ENCODE assay signal across 20 cellular contexts in the genomic region with DNA sequence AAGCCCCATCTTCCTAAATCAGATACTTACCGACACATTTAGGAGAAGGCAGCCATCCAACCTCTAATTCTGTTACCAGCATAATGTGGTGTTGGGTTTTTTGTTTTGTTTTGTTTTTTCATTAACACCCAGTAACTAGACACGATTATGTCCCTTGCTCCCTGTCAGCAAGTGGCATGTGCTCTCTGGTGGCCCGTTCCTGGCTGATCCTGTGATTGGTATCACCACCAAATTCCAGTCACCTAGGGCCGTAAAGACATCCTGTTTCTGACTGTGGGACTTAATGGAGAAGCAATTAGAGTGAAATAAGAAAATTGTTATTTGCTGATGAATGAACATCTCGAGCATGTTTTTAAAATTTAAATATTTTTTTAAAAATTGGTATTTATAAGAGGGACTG. TPM values are rescaled to one million over a fixed set of nuclear protein-coding genes. Genes with fewer than 3 reads are reported as not detected.
DNase-seq lines count a peak whose midpoint lies in the region; ATAC-seq, FAIRE-seq and TF ChIP-seq lines count a peak whose summit lies in the region.
"Had no signal": no experiment of that assay in that cellular context is flagged by ENCODE, and none has a peak within 500 bp of the region (broad histone marks: within the 10 kb centered on the region; RNA-seq: fewer than 3 reads in every experiment).

No MANE protein-coding gene starts in this region.

- no peak overlapping the region for H2BK120ac ChIP-seq in mesendoderm (ENCODE audit: low read depth, low read length)

- H3K27ac Mint-ChIP-seq in activated CD4-positive, alpha-beta T cell treated with anti-CD3 and anti-CD28 coated beads, Interleukin-2, amount 10 ng/mL, durations not matched to agents 24 days and 14 days: peak overlapping the region; percentile 34
- no peak overlapping the region for H3K27ac Mint-ChIP-seq in activated CD4-positive, alpha-beta T cell treated with anti-CD3 and anti-CD28 coated beads for 36 hours

- H2AK5ac ChIP-seq in mesendoderm (ENCODE audit: low read length): no peak overlapping the region

- peaks cover 7% of the 10 kb centered on the region for H3K36me3 Mint-ChIP-seq in activated CD4-positive, alpha-beta T cell treated with anti-CD3 and anti-CD28 coated beads, Interleukin-2, amount 10 ng/mL, durations not matched to agents 24 days and 14 days (ENCODE audit: low read depth)
- peaks cover 4% of the 10 kb centered on the region for H3K36me3 Mint-ChIP-seq in activated CD4-positive, alpha-beta T cell treated with anti-CD3 and anti-CD28 coated beads for 36 hours (ENCODE audit: low read depth)

- no peak overlapping the region for H3K23ac ChIP-seq in mesendoderm (ENCODE audit: low read length)

- peak in 1 of 2 experiments; percentile 2; a peak in 1 of 4 replicates for TF ChIP-seq RAD21 in K562 (CRISPR knock-in tag; conservative IDR thresholded peaks at IDR 0.05 in 1 of 2, IDR thresholded peaks at IDR 0.05 in 1 of 2)

- H3K79me1 ChIP-seq in mesendoderm (ENCODE audit: low read length): no peaks in the 10 kb centered on the region

- intact Hi-C loops in activated CD4-positive, alpha-beta T cell treated with anti-CD3 and anti-CD28 coated beads, Interleukin-2, amount 10 ng/mL, durations not matched to agents 24 days and 14 days (cut with micrococcal nuclease): loop anchor here (5.0 to 10.0 kb wide), 3 partner anchors 33 to 372 kb away; no protein-coding TSS in a partner anchor
- intact Hi-C loops in activated CD4-positive, alpha-beta T cell treated with anti-CD3 and anti-CD28 coated beads for 36 hours (cut with DNase I, micrococcal nuclease): no loop called here
- intact Hi-C loops in K562 (cut with micrococcal nuclease): no loop called here

- H2BK5ac ChIP-seq in mesendoderm (ENCODE audit: low read length): no peak overlapping the region

- H2AFZ ChIP-seq in K562 (ENCODE audit: low read depth, low read length): no peak overlapping the region
- H2AFZ ChIP-seq: GM23248 had no signal

- H3K9ac ChIP-seq in K562 (ENCODE audit: insufficient read depth in 1 of 2, low read depth in 2 of 2, low read length in 2 of 2) (no peak overlapping the region), mesendoderm (ENCODE audit: low read length) (no peak overlapping the region)
- H3K9ac ChIP-seq: GM23248 had no signal

- ATAC-seq in activated CD4-positive, alpha-beta T cell treated with anti-CD3 and anti-CD28 coated beads for 36 hours: no peak
- no peak for ATAC-seq in K562
- no peak for ATAC-seq in HG03095 (IDR thresholded peaks at IDR 0.05; ENCODE audit: unreplicated experiment)
- ATAC-seq: A549 had no signal

- H4K8ac ChIP-seq in mesendoderm (ENCODE audit: low read depth, low read length): no peak overlapping the region

- CTCF ChIA-PET in activated CD4-positive, alpha-beta T cell treated with anti-CD3 and anti-CD28 coated beads for 36 hours (lab: Charles Lee): interaction anchor here (0.8 to 1.2 kb wide), 3 partner anchors 11 to 1230 kb away, joined by 3 to 4 read pairs (median 4); no protein-coding TSS in a partner anchor
- CTCF ChIA-PET in K562 (lab: Yijun Ruan, JAX; ENCODE audit: low intra/inter-chr PET ratio): no interaction called here

- in situ Hi-C loops in K562 (cut with MboI): no loop called here

- no peak overlapping the region for H2BK15ac ChIP-seq in mesendoderm (replicated peaks; ENCODE audit: low read depth)

- TF ChIP-seq EP300 in K562 (IDR thresholded peaks at IDR 0.05; ENCODE audit: low read length): no peak

- peaks cover 83% of the 10 kb centered on the region for H3K27me3 Mint-ChIP-seq in activated CD4-positive, alpha-beta T cell treated with anti-CD3 and anti-CD28 coated beads, Interleukin-2, amount 10 ng/mL, durations not matched to agents 24 days and 14 days
- H3K27me3 Mint-ChIP-seq in activated CD4-positive, alpha-beta T cell treated with anti-CD3 and anti-CD28 coated beads for 36 hours: peaks cover 67% of the 10 kb centered on the region

- H3K56ac ChIP-seq in mesendoderm (ENCODE audit: low read length): no peak overlapping the region

- no peak for TF ChIP-seq POLR2A in K562 (conservative IDR thresholded peaks at IDR 0.05)

- peaks cover 4 to 20% of the 10 kb centered on the region in 2 experiments; a peak in 4 of 5 replicates for H3K4me1 ChIP-seq in K562 (replicated peaks in 1 of 2; ENCODE audit: control insufficient read depth in 2 of 2, insufficient read depth in 2 of 2, low read length in 2 of 2)
- no peaks in the 10 kb centered on the region for H3K4me1 ChIP-seq in mesendoderm (ENCODE audit: control insufficient read depth, low read depth, low read length)
- H3K4me1 ChIP-seq: A549, Caco-2 had no signal

- FAIRE-seq in K562 (lab: Jason Lieb, UNC): peak; percentile 29
- FAIRE-seq: A549, D721Med, GM12892, GM18507, H54 had no signal

- H4K20me1 ChIP-seq in K562 (replicated peaks; ENCODE audit: control insufficient read depth, insufficient read depth, low read length): no peaks in the 10 kb centered on the region

- DNase-seq in activated CD4-positive, alpha-beta T cell treated with anti-CD3 and anti-CD28 coated beads, Interleukin-2, amount 10 ng/mL, durations not matched to agents 24 days and 14 days: peak; percentile 45
- DNase-seq in activated CD4-positive, alpha-beta T cell treated with anti-CD3 and anti-CD28 coated beads for 36 hours: no peak
- DNase-seq in K562 (ENCODE audit: extremely low read depth in 1 of 4, low spot score in 3 of 4) (no peak), mesendoderm (peak; percentile 56), occipital lobe (lab: John Stamatoyannopoulos, UW) (no peak)
- no peak for DNase-seq in stimulated activated CD4-positive, alpha-beta T cell treated with anti-CD3 and anti-CD28 coated beads, Interleukin-12 subunit alpha, Interleukin-12 subunit beta, amount 100 ng/mL, for 4 hours
- DNase-seq: Caco-2; CD4-positive, alpha-beta T cell; GDM1; GM23248; HCEC 1CT had no signal

- H3K4ac ChIP-seq in mesendoderm (ENCODE audit: low read depth, low read length): no peak overlapping the region

- no peak overlapping the region for H3K4me3 ChIP-seq in K562
- no peak overlapping the region for H3K4me3 ChIP-seq in mesendoderm (ENCODE audit: low read length)
- H3K4me3 ChIP-seq: A549, GM23248 had no signal

- H3K9me3 ChIP-seq in K562 (replicated peaks; ENCODE audit: control insufficient read depth, insufficient read depth, low read depth, low read length): 0 out of 2 replicates have a peak, but pooled peaks cover 3% of the 10 kb centered on the region
- H3K9me3 ChIP-seq: A549, Caco-2 had no signal

- H3K27ac ChIP-seq in K562 (ENCODE audit: extremely low read depth, low read depth, low read length) (no peak overlapping the region), mesendoderm (ENCODE audit: low read depth, low read length) (no peak overlapping the region)
- H3K27ac ChIP-seq: 22Rv1, A549, C4-2B, GM23248 had no signal

- H3K9me1 ChIP-seq in K562 (ENCODE audit: control insufficient read depth, insufficient read depth, low read length): no peaks in the 10 kb centered on the region

- no peak overlapping the region for H3K18ac ChIP-seq in mesendoderm (ENCODE audit: low read length)

- peaks cover 10% of the 10 kb centered on the region for H3K4me1 Mint-ChIP-seq in activated CD4-positive, alpha-beta T cell treated with anti-CD3 and anti-CD28 coated beads, Interleukin-2, amount 10 ng/mL, durations not matched to agents 24 days and 14 days
- peaks cover 22% of the 10 kb centered on the region for H3K4me1 Mint-ChIP-seq in activated CD4-positive, alpha-beta T cell treated with anti-CD3 and anti-CD28 coated beads for 36 hours

- no peak overlapping the region for H3K4me2 ChIP-seq in K562 (ENCODE audit: insufficient read depth, low read length)
- no peak overlapping the region for H3K4me2 ChIP-seq in mesendoderm (ENCODE audit: low read length)
- H3K4me2 ChIP-seq: A549 had no signal

- H3K27me3 ChIP-seq in K562 (ENCODE audit: control insufficient read depth in 2 of 2, insufficient read depth in 2 of 2, low read length in 2 of 2) (no peaks in the 10 kb centered on the region), mesendoderm (ENCODE audit: insufficient read depth, low read length, poor library complexity) (peaks cover 49% of the 10 kb centered on the region)

- H3K4me3 Mint-ChIP-seq in activated CD4-positive, alpha-beta T cell treated with anti-CD3 and anti-CD28 coated beads, Interleukin-2, amount 10 ng/mL, durations not matched to agents 24 days and 14 days: no peak overlapping the region
- H3K4me3 Mint-ChIP-seq in activated CD4-positive, alpha-beta T cell treated with anti-CD3 and anti-CD28 coated beads for 36 hours: no peak overlapping the region

- no peak overlapping the region for H4K5ac ChIP-seq in mesendoderm (ENCODE audit: low read length)

- no peak for TF ChIP-seq CTCF in K562 (IDR thresholded peaks at IDR 0.05 in 2 of 3, conservative IDR thresholded peaks at IDR 0.05 in 1 of 3; ENCODE audit: insufficient read depth in 2 of 3, low read depth in 1 of 3, low read length in 3 of 3)

- POLR2A ChIA-PET in activated CD4-positive, alpha-beta T cell treated with anti-CD3 and anti-CD28 coated beads for 36 hours (lab: Charles Lee): interaction anchor here (0.8 kb wide), 1 partner anchor 27 kb away, joined by 3 read pairs; no protein-coding TSS in a partner anchor
- POLR2A ChIA-PET in K562 (lab: Yijun Ruan, JAX): no interaction called here

- WGBS in K562 (ENCODE audit: insufficient coverage, low coverage, missing lambda C conversion rate): 59% methylated on average over 5 of the region's 5 CpGs
- 100% methylated on average over 1 of the region's 5 CpGs for WGBS in mesendoderm (ENCODE audit: extremely low coverage, insufficient coverage, low lambda C conversion rate)

- no TSS peak for BruUV-seq in K562 (replicated peaks; lab: Mats Ljungman, UMichigan)

- peaks cover 4% of the 10 kb centered on the region for H3K9me3 Mint-ChIP-seq in activated CD4-positive, alpha-beta T cell treated with anti-CD3 and anti-CD28 coated beads, Interleukin-2, amount 10 ng/mL, durations not matched to agents 24 days and 14 days
- no peaks in the 10 kb centered on the region for H3K9me3 Mint-ChIP-seq in activated CD4-positive, alpha-beta T cell treated with anti-CD3 and anti-CD28 coated beads for 36 hours (ENCODE audit: low read depth)

- H3K36me3 ChIP-seq in K562 (ENCODE audit: control insufficient read depth, insufficient read depth, low read length) (no peaks in the 10 kb centered on the region), mesendoderm (ENCODE audit: control insufficient read depth, insufficient read depth, low read length) (no peaks in the 10 kb centered on the region)

- H3K79me2 ChIP-seq in K562 (ENCODE audit: control insufficient read depth, insufficient read depth, low read length): no peaks in the 10 kb centered on the region
- H3K79me2 ChIP-seq in mesendoderm (ENCODE audit: control insufficient read depth, insufficient read depth, low read length): no peaks in the 10 kb centered on the region

RNA-seq across cellular contexts. Expression of a gene that starts 5.9 kb away (rescaled TPM):
- total RNA-seq in activated CD4-positive, alpha-beta T cell treated with anti-CD3 and anti-CD28 coated beads, Interleukin-2, amount 10 ng/mL, durations not matched to agents 24 days and 14 days: not detected in 2 replicates
- total RNA-seq in activated CD4-positive, alpha-beta T cell treated with anti-CD3 and anti-CD28 coated beads for 36 hours: not detected
- 20.0 and 37.1 TPM in 2 replicates for total RNA-seq in K562 (2011; cell fraction: chromatin; rRNA removed; ENCODE audit: low replicate concordance)
- 24.7 and 25.5 TPM in 2 replicates for total RNA-seq in K562 (2011; cell fraction: nucleolus; rRNA removed)
- 16.4 and 21.0 TPM in 2 replicates for total RNA-seq in K562 (2011; cell fraction: nucleoplasm; rRNA removed)
- total RNA-seq in K562 (2014; rRNA removed) (9.6 and 11.1 TPM in 2 replicates), K562 (2014; rRNA removed; fragmentation: Illumina TruSeq; extraction: Trizol) (5.4 and 6.3 TPM in 2 replicates), K562 (2015; rRNA removed; fragmentation: Illumina TruSeq; extraction: Trizol) (9.8 and 9.9 TPM in 2 replicates), K562 (2021) (16.1 and 19.0 TPM in 2 replicates), occipital lobe (21.4 TPM)
- polyA plus RNA-seq in K562 (2011; rRNA removed) (8.0 and 13.5 TPM in 2 replicates), K562 (2014; fragmentation: Illumina TruSeq; extraction: Trizol) (13.6 and 15.6 TPM in 2 replicates), K562 (2014; fragmentation: Nextera tagmentation; extraction: Ambion mirVana) (1 to 10 TPM; 1.9 to 2.0 TPM), K562 (2014; rRNA removed) (26.2 and 26.5 TPM in 2 replicates)
- 12.3 and 14.0 TPM in 2 replicates for polyA plus RNA-seq in K562 (2011; cell fraction: cytosol; rRNA removed)
- polyA plus RNA-seq in K562 (2011; cell fraction: nucleus; rRNA removed): 69.1 and 75.6 TPM in 2 replicates
- 12.3 and 39.4 TPM in 2 replicates for polyA plus RNA-seq in K562 (2012)
- polyA minus RNA-seq in K562 (2011; rRNA and poly(A)+ RNA removed): 2.3 and 4.3 TPM in 2 replicates
- polyA minus RNA-seq in K562 (2011; cell fraction: cytosol; rRNA and poly(A)+ RNA removed): 4.1 and 9.0 TPM in 2 replicates
- polyA minus RNA-seq in K562 (2011; cell fraction: nucleus; rRNA and poly(A)+ RNA removed): 13.7 and 28.1 TPM in 2 replicates
- polyA plus RNA-seq in mesendoderm (2013, experiment 1 of 2): 0.29 TPM
- 0.28 TPM for polyA plus RNA-seq in mesendoderm (2013, experiment 2 of 2)
- total RNA-seq: CD4-positive, alpha-beta T cell had no signal

RNA-seq across cellular contexts. Expression of a gene that starts 23.3 kb away (rescaled TPM):
- 0.26 TPM in 1 of 2 replicates, not detected in the other for total RNA-seq in activated CD4-positive, alpha-beta T cell treated with anti-CD3 and anti-CD28 coated beads, Interleukin-2, amount 10 ng/mL, durations not matched to agents 24 days and 14 days
- not detected for total RNA-seq in activated CD4-positive, alpha-beta T cell treated with anti-CD3 and anti-CD28 coated beads for 36 hours
- 0.76 and 1.6 TPM in 2 replicates for total RNA-seq in K562 (2011; cell fraction: chromatin; rRNA removed; ENCODE audit: low replicate concordance)
- total RNA-seq in K562 (2011; cell fraction: nucleolus; rRNA removed): 1.2 and 1.5 TPM in 2 replicates
- 1.8 and 2.1 TPM in 2 replicates for total RNA-seq in K562 (2011; cell fraction: nucleoplasm; rRNA removed)
- 0.86 and 1.7 TPM in 2 replicates for total RNA-seq in K562 (2014; rRNA removed)
- total RNA-seq in K562 (2014; rRNA removed; fragmentation: Illumina TruSeq; extraction: Trizol): 0.15 and 0.29 TPM in 2 replicates
- total RNA-seq in K562 (2015; rRNA removed; fragmentation: Illumina TruSeq; extraction: Trizol): 0.51 and 0.64 TPM in 2 replicates
- 3.6 and 4.3 TPM in 2 replicates for total RNA-seq in K562 (2021)
- polyA plus RNA-seq in K562 (2011; rRNA removed): 0.14 and 0.31 TPM in 2 replicates
- polyA plus RNA-seq in K562 (2011; cell fraction: cytosol; rRNA removed): 0.13 and 0.67 TPM in 2 replicates
- 0.83 and 1.8 TPM in 2 replicates for polyA plus RNA-seq in K562 (2011; cell fraction: nucleus; rRNA removed)
- polyA plus RNA-seq in K562 (2012): 2.1 and 9.9 TPM in 2 replicates
- polyA plus RNA-seq in K562 (2014; fragmentation: Illumina TruSeq; extraction: Trizol): 1.4 and 2.0 TPM in 2 replicates
- polyA plus RNA-seq in K562 (2014; fragmentation: Nextera tagmentation; extraction: Ambion mirVana): 1 to 10 TPM in 1 of 2 experiments, under 1 TPM in 1; 0.49 to 2.1 TPM
- polyA plus RNA-seq in K562 (2014; rRNA removed): 2.0 and 2.9 TPM in 2 replicates
- polyA minus RNA-seq in K562 (2011; rRNA and poly(A)+ RNA removed): not detected in 2 replicates
- polyA minus RNA-seq in K562 (2011; cell fraction: cytosol; rRNA and poly(A)+ RNA removed): 0.48 and 1.0 TPM in 2 replicates
- polyA minus RNA-seq in K562 (2011; cell fraction: nucleus; rRNA and poly(A)+ RNA removed): 0.44 and 0.54 TPM in 2 replicates
- 0.14 TPM for polyA plus RNA-seq in mesendoderm (2013, experiment 1 of 2)
- polyA plus RNA-seq in mesendoderm (2013, experiment 2 of 2): 0.10 TPM
- 3.3 TPM for total RNA-seq in occipital lobe
- total RNA-seq: CD4-positive, alpha-beta T cell; HT-29 had no signal

Comparison
In these comparisons a context has a peak if more than half of its experiments do, and no peak if none do; other contexts are left out.
1. DNase-seq: peak in activated CD4-positive, alpha-beta T cell treated with anti-CD3 and anti-CD28 coated beads, Interleukin-2, amount 10 ng/mL, durations not matched to agents 24 days and 14 days (single experiment) and mesendoderm (single experiment); none in activated CD4-positive, alpha-beta T cell treated with anti-CD3 and anti-CD28 coated beads for 36 hours (single experiment), K562 (0 of 4), stimulated activated CD4-positive, alpha-beta T cell treated with anti-CD3 and anti-CD28 coated beads, Interleukin-12 subunit alpha, Interleukin-12 subunit beta, amount 100 ng/mL, for 4 hours (single experiment) and occipital lobe (single experiment).